ENCODE assay signal across 27 cellular contexts in genomic region chr2:123043458-123043857, GRCh38.
"Had no signal": no experiment of that assay in that cellular context is flagged by ENCODE, and none has a peak within 500 bp of the region (broad histone marks: within the 10 kb centered on the region; RNA-seq: fewer than 3 reads in every experiment).

No MANE protein-coding gene starts in this region.

- H3K27ac Mint-ChIP-seq: stimulated activated effector memory CD8-positive, alpha-beta T cell treated with anti-CD3 and anti-CD28 coated beads, Interleukin-12 subunit alpha, Interleukin-12 subunit beta, amount 100 ng/mL, for 72 hours; stimulated activated memory B cell treated with anti-CD40 and anti-IgM and Interleukin-4, amounts not matched to agents 10 μg/mL and 1 μg/mL and 100 μg/mL, for 72 hours; stimulated activated naive B cell treated with anti-CD40 and anti-IgM and Interleukin-4, amounts not matched to agents 10 μg/mL and 1 μg/mL and 100 μg/mL, for 72 hours; stimulated activated naive CD8-positive, alpha-beta T cell treated with anti-CD3 and anti-CD28 coated beads, Interleukin-15, Interleukin-2, amounts not matched to agents 100 ng/mL and 50 ng/mL, for 24 hours; type B pancreatic cell had no signal

- H3K9me3 Mint-ChIP-seq: type B pancreatic cell had no signal

- H3K4me3 ChIP-seq: stomach, suprapubic skin, testis, thoracic aorta, thyroid gland, tibial artery, tibial nerve, transverse colon, upper lobe of left lung, upper lobe of right lung, vagina had no signal

- H3K4me1 ChIP-seq: stomach, suprapubic skin, testis, thyroid gland, tibial artery, tibial nerve, transverse colon, upper lobe of left lung, upper lobe of right lung, vagina had no signal

- H3K4me3 Mint-ChIP-seq: stimulated activated effector memory CD8-positive, alpha-beta T cell treated with anti-CD3 and anti-CD28 coated beads, Interleukin-12 subunit alpha, Interleukin-12 subunit beta, amount 100 ng/mL, for 72 hours; stimulated activated memory B cell treated with anti-CD40 and anti-IgM and Interleukin-4, amounts not matched to agents 10 μg/mL and 1 μg/mL and 100 μg/mL, for 72 hours; stimulated activated naive B cell treated with anti-CD40 and anti-IgM and Interleukin-4, amounts not matched to agents 10 μg/mL and 1 μg/mL and 100 μg/mL, for 72 hours; stimulated activated naive CD8-positive, alpha-beta T cell treated with anti-CD3 and anti-CD28 coated beads, Interleukin-15, amount 100 ng/mL, for 72 hours; stimulated activated naive CD8-positive, alpha-beta T cell treated with anti-CD3 and anti-CD28 coated beads, Interleukin-15, Interleukin-2, amounts not matched to agents 100 ng/mL and 50 ng/mL, for 24 hours; type B pancreatic cell had no signal

- H3K27me3 Mint-ChIP-seq: stimulated activated memory B cell treated with anti-CD40 and anti-IgM and Interleukin-4, amounts not matched to agents 10 μg/mL and 1 μg/mL and 100 μg/mL, for 72 hours; stimulated activated naive B cell treated with anti-CD40 and anti-IgM and Interleukin-4, amounts not matched to agents 10 μg/mL and 1 μg/mL and 100 μg/mL, for 72 hours; stimulated activated naive CD8-positive, alpha-beta T cell treated with anti-CD3 and anti-CD28 coated beads, Interleukin-15, amount 100 ng/mL, for 72 hours; stimulated activated naive CD8-positive, alpha-beta T cell treated with anti-CD3 and anti-CD28 coated beads, Interleukin-15, Interleukin-2, amounts not matched to agents 100 ng/mL and 50 ng/mL, for 24 hours had no signal

- ATAC-seq: stimulated activated effector memory CD8-positive, alpha-beta T cell treated with anti-CD3 and anti-CD28 coated beads, Interleukin-12 subunit alpha, Interleukin-12 subunit beta, amount 100 ng/mL, for 72 hours; stimulated activated memory B cell treated with anti-CD40 and anti-IgM and Interleukin-4, amounts not matched to agents 10 μg/mL and 1 μg/mL and 100 μg/mL, for 72 hours; stimulated activated naive B cell treated with anti-CD40 and anti-IgM and Interleukin-4, amounts not matched to agents 10 μg/mL and 1 μg/mL and 100 μg/mL, for 72 hours; stimulated activated naive CD8-positive, alpha-beta T cell treated with anti-CD3 and anti-CD28 coated beads, Interleukin-15, amount 100 ng/mL, for 72 hours; stimulated activated naive CD8-positive, alpha-beta T cell treated with anti-CD3 and anti-CD28 coated beads, Interleukin-15, Interleukin-2, amounts not matched to agents 100 U/mL and 50 U/mL, for 24 hours; upper lobe of right lung had no signal

- H3K27ac ChIP-seq: stomach, suprapubic skin, testis, thoracic aorta, thyroid gland, tibial artery, tibial nerve, transverse colon, upper lobe of left lung, upper lobe of right lung, vagina had no signal

- H3K27me3 ChIP-seq: stomach, suprapubic skin, testis, thyroid gland, tibial artery, tibial nerve, transverse colon, upper lobe of left lung, upper lobe of right lung, vagina had no signal

- H3K4me1 Mint-ChIP-seq: stimulated activated effector memory CD8-positive, alpha-beta T cell treated with anti-CD3 and anti-CD28 coated beads, Interleukin-12 subunit alpha, Interleukin-12 subunit beta, amount 100 ng/mL, for 72 hours; stimulated activated memory B cell treated with anti-CD40 and anti-IgM and Interleukin-4, amounts not matched to agents 10 μg/mL and 1 μg/mL and 100 μg/mL, for 72 hours; stimulated activated naive B cell treated with anti-CD40 and anti-IgM and Interleukin-4, amounts not matched to agents 10 μg/mL and 1 μg/mL and 100 μg/mL, for 72 hours; stimulated activated naive CD8-positive, alpha-beta T cell treated with anti-CD3 and anti-CD28 coated beads, Interleukin-15, amount 100 ng/mL, for 72 hours had no signal

- H3K36me3 ChIP-seq: stomach, suprapubic skin, thoracic aorta, thyroid gland, tibial artery, tibial nerve, transverse colon, upper lobe of left lung, upper lobe of right lung, vagina had no signal

- H3K36me3 Mint-ChIP-seq: stimulated activated effector memory CD8-positive, alpha-beta T cell treated with anti-CD3 and anti-CD28 coated beads, Interleukin-12 subunit alpha, Interleukin-12 subunit beta, amount 100 ng/mL, for 72 hours; stimulated activated memory B cell treated with anti-CD40 and anti-IgM and Interleukin-4, amounts not matched to agents 10 μg/mL and 1 μg/mL and 100 μg/mL, for 72 hours; stimulated activated naive B cell treated with anti-CD40 and anti-IgM and Interleukin-4, amounts not matched to agents 10 μg/mL and 1 μg/mL and 100 μg/mL, for 72 hours; type B pancreatic cell had no signal

- H3K9me3 ChIP-seq: stomach, suprapubic skin, testis, thoracic aorta, thyroid gland, tibial artery, tibial nerve, transverse colon, upper lobe of left lung, upper lobe of right lung, vagina had no signal

- FAIRE-seq: urothelium cell line had no signal

- DNase-seq: stimulated activated CD4-positive, alpha-beta T cell treated with anti-CD3 and anti-CD28 coated beads, Interleukin-2, amount 100 ng/mL, for 48 hours; stimulated activated CD4-positive, alpha-beta T cell treated with anti-CD3 and anti-CD28 coated beads, Interleukin-4, amount 100 ng/mL, for 1 hour; stimulated activated CD4-positive, alpha-beta T cell treated with anti-CD3 and anti-CD28 coated beads, Interleukin-4, amount 100 ng/mL, for 24 hours; stimulated activated CD4-positive, alpha-beta T cell treated with anti-CD3 and anti-CD28 coated beads, Interleukin-4, amount 100 ng/mL, for 4 hours; stimulated activated CD8-positive, alpha-beta memory T cell treated with anti-CD3 and anti-CD28 coated beads, Interleukin-4, amount 100 ng/mL, for 48 hours; stimulated activated naive B cell treated with anti-CD40 and anti-IgM and Interleukin-4, amounts not matched to agents 10 μg/mL and 1 μg/mL and 100 μg/mL, for 72 hours; stimulated activated naive CD4-positive, alpha-beta T cell; stimulated activated naive CD4-positive, alpha-beta T cell treated with Interleukin-2 at 50 U/mL for 16 hours; stimulated activated naive CD8-positive, alpha-beta T cell treated with anti-CD3 and anti-CD28 coated beads, Interleukin-15, amount 100 ng/mL, for 72 hours; stimulated activated naive CD8-positive, alpha-beta T cell treated with anti-CD3 and anti-CD28 coated beads, Interleukin-15, Interleukin-2, amounts not matched to agents 100 U/mL and 50 U/mL, for 24 hours; stomach; substantia nigra; testis; thyroid gland; tibial artery; transverse colon; upper lobe of left lung; upper lobe of right lung had no signal
